Comparison of ENCODE assay signal across 21 cellular contexts in genomic region chr5:93576015-93576414, GRCh38. TPM values are rescaled to one million over a fixed set of nuclear protein-coding genes. Genes with fewer than 3 reads are reported as not detected.
DNase-seq lines count a peak whose midpoint lies in the region; ATAC-seq, FAIRE-seq and TF ChIP-seq lines count a peak whose summit lies in the region.
"Had no signal": no experiment of that assay in that cellular context is flagged by ENCODE, and none has a peak within 500 bp of the region (broad histone marks: within the 10 kb centered on the region; RNA-seq: fewer than 3 reads in every experiment).

No MANE protein-coding gene starts in this region.

- DNase-seq in GM23338 (ENCODE audit: low spot score): no peak
- peak; percentile 1 to 26 for DNase-seq in frontal cortex (ENCODE audit: low spot score in 2 of 2)
- DNase-seq in prostate gland (ENCODE audit: low spot score): no peak
- no peak for DNase-seq in HK-2 (ENCODE audit: unreplicated experiment)
- DNase-seq in MG63: no peak
- DNase-seq: ACHN, COR-L47, HCEC 1CT, Karpas-422, MM.1S, NCI-H1105, NCI-H1694 treated with DMSO at 0.1 percent for 48 hours, NCI-H2107, NCI-H226, NCI-H524 treated with DMSO at 0.1 percent for 48 hours, Right ventricle myocardium superior had no signal

- H3K4me3 Mint-ChIP-seq in GM23338: no peak overlapping the region

- FAIRE-seq in frontal cortex (lab: Jason Lieb, UNC): no peak
- FAIRE-seq: RCC 7860 had no signal

- H3K27ac ChIP-seq in GM23338 (ENCODE audit: low read depth) (no peak overlapping the region), prostate gland (peak overlapping the region; percentile 69 to 81)
- H3K27ac ChIP-seq: SK-N-MC had no signal

- ATAC-seq in GM23338 (no peak), GM19467 (IDR thresholded peaks at IDR 0.05; ENCODE audit: unreplicated experiment) (no peak), GM19023 (IDR thresholded peaks at IDR 0.05; ENCODE audit: unreplicated experiment) (no peak)

- no peaks in the 10 kb centered on the region for H3K27me3 Mint-ChIP-seq in GM23338 (ENCODE audit: insufficient read depth, low read depth, poor library complexity)

- no peak overlapping the region for H3K4me2 ChIP-seq in GM23338

- no peak overlapping the region for H2AFZ ChIP-seq in GM23338

- intact Hi-C loops in prostate gland (cut with DNase I): loop anchor here (5.0 to 10.0 kb wide), 3 partner anchors 151 to 1119 kb away; no protein-coding TSS in a partner anchor

- no peak overlapping the region for H3K4me3 ChIP-seq in GM23338
- H3K4me3 ChIP-seq in WI38 (ENCODE audit: low read depth, low read length): peak overlapping the region; percentile 34
- H3K4me3 ChIP-seq in prostate gland: no peak overlapping the region
- H3K4me3 ChIP-seq in MG63: no peak overlapping the region
- H3K4me3 ChIP-seq: SK-N-MC had no signal

- H3F3A ChIP-seq in GM23338 (replicated peaks; ENCODE audit: low read depth): peaks cover 50% of the 10 kb centered on the region

- peaks cover 52% of the 10 kb centered on the region for H4K20me1 ChIP-seq in GM23338 (replicated peaks; ENCODE audit: insufficient read depth)

- no peak for TF ChIP-seq CTCF in GM23338 (conservative IDR thresholded peaks at IDR 0.05; ENCODE audit: low read depth in 2 of 2)
- TF ChIP-seq CTCF in WI38 (IDR thresholded peaks at IDR 0.05; ENCODE audit: low read depth, low read length): no peak
- TF ChIP-seq CTCF in prostate gland (IDR thresholded peaks at IDR 0.05): no peak

- no peak overlapping the region for H3K27ac Mint-ChIP-seq in GM23338

- H3K9me3 Mint-ChIP-seq in GM23338: peaks cover 2% of the 10 kb centered on the region; the same call in 2 of the 3 replicates

- TF ChIP-seq POLR2A in prostate gland (IDR thresholded peaks at IDR 0.05): no peak

- H3K36me3 Mint-ChIP-seq in GM23338 (ENCODE audit: low read depth): no peaks in the 10 kb centered on the region; the same call in 2 of the 3 replicates

- no peaks in the 10 kb centered on the region for H3K36me3 ChIP-seq in GM23338 (ENCODE audit: insufficient read depth)
- no peaks in the 10 kb centered on the region for H3K36me3 ChIP-seq in prostate gland
- H3K36me3 ChIP-seq in MG63: peaks cover 28% of the 10 kb centered on the region

- H3K4me1 ChIP-seq in GM23338 (ENCODE audit: insufficient read depth) (peaks cover 88% of the 10 kb centered on the region), prostate gland (replicated peaks) (peaks cover 3% of the 10 kb centered on the region)

- peaks cover 100% of the 10 kb centered on the region for H3K27me3 ChIP-seq in GM23338 (ENCODE audit: insufficient read depth)
- H3K27me3 ChIP-seq in prostate gland (replicated peaks; ENCODE audit: insufficient read depth): peaks cover 14% of the 10 kb centered on the region
- H3K27me3 ChIP-seq in MG63: no peaks in the 10 kb centered on the region

- H3K4me1 Mint-ChIP-seq in GM23338: peaks cover 55% of the 10 kb centered on the region

- no peaks in the 10 kb centered on the region for H3K9me2 ChIP-seq in GM23338 (ENCODE audit: insufficient read depth)

- H3K9me3 ChIP-seq in prostate gland (no peaks in the 10 kb centered on the region), MG63 (0 out of 2 replicates have a peak, but pooled peaks cover 2% of the 10 kb centered on the region)

- H3K79me2 ChIP-seq in GM23338 (replicated peaks; ENCODE audit: insufficient read depth): no peaks in the 10 kb centered on the region

- 55% methylated on average over 3 of the region's 3 CpGs for WGBS in prostate gland

TF ChIP-seq in GM23338, 12 proteins besides CTCF, POLR2A, EP300 and RAD21:
- TF ChIP-seq EZH2 (IDR thresholded peaks at IDR 0.05; ENCODE audit: low read depth, unreplicated experiment) (peak; percentile 63), ZNF331 (CRISPR knock-in tag; IDR thresholded peaks at IDR 0.05; ENCODE audit: low read depth) (no peak)
- TF ChIP-seq, protein P1, sequence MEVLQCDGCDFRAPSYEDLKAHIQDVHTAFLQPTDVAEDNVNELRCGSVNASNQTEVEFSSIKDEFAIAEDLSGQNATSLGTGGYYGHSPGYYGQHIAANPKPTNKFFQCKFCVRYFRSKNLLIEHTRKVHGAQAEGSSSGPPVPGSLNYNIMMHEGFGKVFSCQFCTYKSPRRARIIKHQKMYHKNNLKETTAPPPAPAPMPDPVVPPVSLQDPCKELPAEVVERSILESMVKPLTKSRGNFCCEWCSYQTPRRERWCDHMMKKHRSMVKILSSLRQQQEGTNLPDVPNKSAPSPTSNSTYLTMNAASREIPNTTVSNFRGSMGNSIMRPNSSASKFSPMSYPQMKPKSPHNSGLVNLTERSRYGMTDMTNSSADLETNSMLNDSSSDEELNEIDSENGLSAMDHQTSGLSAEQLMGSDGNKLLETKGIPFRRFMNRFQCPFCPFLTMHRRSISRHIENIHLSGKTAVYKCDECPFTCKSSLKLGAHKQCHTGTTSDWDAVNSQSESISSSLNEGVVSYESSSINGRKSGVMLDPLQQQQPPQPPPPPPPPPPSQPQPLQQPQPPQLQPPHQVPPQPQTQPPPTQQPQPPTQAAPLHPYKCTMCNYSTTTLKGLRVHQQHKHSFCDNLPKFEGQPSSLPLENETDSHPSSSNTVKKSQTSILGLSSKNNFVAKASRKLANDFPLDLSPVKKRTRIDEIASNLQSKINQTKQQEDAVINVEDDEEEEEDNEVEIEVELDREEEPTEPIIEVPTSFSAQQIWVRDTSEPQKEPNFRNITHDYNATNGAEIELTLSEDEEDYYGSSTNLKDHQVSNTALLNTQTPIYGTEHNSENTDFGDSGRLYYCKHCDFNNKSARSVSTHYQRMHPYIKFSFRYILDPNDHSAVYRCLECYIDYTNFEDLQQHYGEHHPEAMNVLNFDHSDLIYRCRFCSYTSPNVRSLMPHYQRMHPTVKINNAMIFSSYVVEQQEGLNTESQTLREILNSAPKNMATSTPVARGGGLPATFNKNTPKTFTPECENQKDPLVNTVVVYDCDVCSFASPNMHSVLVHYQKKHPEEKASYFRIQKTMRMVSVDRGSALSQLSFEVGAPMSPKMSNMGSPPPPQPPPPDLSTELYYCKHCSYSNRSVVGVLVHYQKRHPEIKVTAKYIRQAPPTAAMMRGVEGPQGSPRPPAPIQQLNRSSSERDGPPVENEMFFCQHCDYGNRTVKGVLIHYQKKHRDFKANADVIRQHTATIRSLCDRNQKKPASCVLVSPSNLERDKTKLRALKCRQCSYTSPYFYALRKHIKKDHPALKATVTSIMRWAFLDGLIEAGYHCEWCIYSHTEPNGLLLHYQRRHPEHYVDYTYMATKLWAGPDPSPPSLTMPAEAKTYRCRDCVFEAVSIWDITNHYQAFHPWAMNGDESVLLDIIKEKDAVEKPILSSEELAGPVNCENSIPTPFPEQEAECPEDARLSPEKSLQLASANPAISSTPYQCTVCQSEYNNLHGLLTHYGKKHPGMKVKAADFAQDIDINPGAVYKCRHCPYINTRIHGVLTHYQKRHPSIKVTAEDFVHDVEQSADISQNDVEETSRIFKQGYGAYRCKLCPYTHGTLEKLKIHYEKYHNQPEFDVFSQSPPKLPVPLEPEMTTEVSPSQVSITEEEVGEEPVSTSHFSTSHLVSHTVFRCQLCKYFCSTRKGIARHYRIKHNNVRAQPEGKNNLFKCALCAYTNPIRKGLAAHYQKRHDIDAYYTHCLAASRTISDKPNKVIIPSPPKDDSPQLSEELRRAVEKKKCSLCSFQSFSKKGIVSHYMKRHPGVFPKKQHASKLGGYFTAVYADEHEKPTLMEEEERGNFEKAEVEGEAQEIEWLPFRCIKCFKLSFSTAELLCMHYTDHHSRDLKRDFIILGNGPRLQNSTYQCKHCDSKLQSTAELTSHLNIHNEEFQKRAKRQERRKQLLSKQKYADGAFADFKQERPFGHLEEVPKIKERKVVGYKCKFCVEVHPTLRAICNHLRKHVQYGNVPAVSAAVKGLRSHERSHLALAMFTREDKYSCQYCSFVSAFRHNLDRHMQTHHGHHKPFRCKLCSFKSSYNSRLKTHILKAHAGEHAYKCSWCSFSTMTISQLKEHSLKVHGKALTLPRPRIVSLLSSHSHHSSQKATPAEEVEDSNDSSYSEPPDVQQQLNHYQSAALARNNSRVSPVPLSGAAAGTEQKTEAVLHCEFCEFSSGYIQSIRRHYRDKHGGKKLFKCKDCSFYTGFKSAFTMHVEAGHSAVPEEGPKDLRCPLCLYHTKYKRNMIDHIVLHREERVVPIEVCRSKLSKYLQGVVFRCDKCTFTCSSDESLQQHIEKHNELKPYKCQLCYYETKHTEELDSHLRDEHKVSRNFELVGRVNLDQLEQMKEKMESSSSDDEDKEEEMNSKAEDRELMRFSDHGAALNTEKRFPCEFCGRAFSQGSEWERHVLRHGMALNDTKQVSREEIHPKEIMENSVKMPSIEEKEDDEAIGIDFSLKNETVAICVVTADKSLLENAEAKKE (CRISPR knock-in tag; IDR thresholded peaks at IDR 0.05): no peak
TF ChIP-seq in GM23338: peak in this region for 1.

RNA-seq across cellular contexts. Expression of gene NR2F1-AS1, which starts 5.0 kb away (rescaled TPM):
- total RNA-seq in GM23338 (2014; rRNA removed; shearing (Covaris generic)): 0.59 and 3.0 TPM in 2 replicates
- 4.5 and 9.2 TPM in 2 replicates for polyA plus RNA-seq in GM23338 (2016; fragmentation: Nextera tagmentation; extraction: Ambion mirVana)
- 60.7 TPM for total RNA-seq in frontal cortex
- total RNA-seq in prostate gland: 10 to 100 TPM; 11.9 to 12.4 TPM
- 8.1 and 15.1 TPM in 2 replicates for total RNA-seq in MG63 (2014; rRNA removed; shearing (Covaris generic); ENCODE audit: low replicate concordance)

RNA-seq across cellular contexts. Expression of gene NR2F1, which starts 7.0 kb away (rescaled TPM):
- total RNA-seq in GM23338 (2014; rRNA removed; shearing (Covaris generic)): not detected in 2 replicates
- not detected in 2 replicates for polyA plus RNA-seq in GM23338 (2016; fragmentation: Nextera tagmentation; extraction: Ambion mirVana)
- total RNA-seq in frontal cortex (53.8 TPM), prostate gland (10 to 100 TPM; 14.9 to 49.3 TPM)
- 73.0 and 76.3 TPM in 2 replicates for total RNA-seq in MG63 (2014; rRNA removed; shearing (Covaris generic); ENCODE audit: low replicate concordance)

Comparison
In these comparisons a context has a peak if more than half of its experiments do, and no peak if none do; other contexts are left out.
1. DNase-seq: peak in frontal cortex (2 of 2); none in GM23338 (single experiment), prostate gland (single experiment), HK-2 (single experiment) and MG63 (single experiment).
2. RNA of gene NR2F1, which starts 7.0 kb away (total RNA-seq): 73.0 to 76.3 TPM in MG63, 53.8 TPM in frontal cortex (single experiment) and 14.9 to 49.3 TPM in prostate gland; not detected in GM23338; every median in the first group is over 10 times any median in the second.